In genomic region chr19:51593969-51594773, GRCh38 we compare ENCODE assay signal across 8 cellular contexts. TPM values are rescaled to one million over a fixed set of nuclear protein-coding genes. Genes with fewer than 3 reads are reported as not detected.
DNase-seq lines count a peak whose midpoint lies in the region; ATAC-seq, FAIRE-seq and TF ChIP-seq lines count a peak whose summit lies in the region.

No MANE protein-coding gene starts in this region.

- peak overlapping the region; percentile 94 for H3K4me3 Mint-ChIP-seq in WTC11

- peak overlapping the region; percentile 15; the same call in 1 of the 2 replicates for H3K27ac Mint-ChIP-seq in WTC11

- CTCF ChIA-PET in A549 (lab: Yijun Ruan, JAX) (interaction anchor here (0.9 kb wide), 1 partner anchor 173 kb away, joined by 3 read pairs; no protein-coding TSS in a partner anchor), WTC11 (lab: Charles Lee) (interaction anchor here (1.0 to 2.1 kb wide), 5 partner anchors 14 to 173 kb away, joined by 4 to 13 read pairs (median 8); no protein-coding TSS in a partner anchor)

- peaks cover 12% of the 10 kb centered on the region for H3K4me1 Mint-ChIP-seq in WTC11

- H3K4me1 ChIP-seq in A549 (0 out of 3 replicates have a peak, but pooled peaks cover 3% of the 10 kb centered on the region), small intestine (ENCODE audit: control insufficient read depth in 2 of 2, insufficient read depth in 1 of 2, low read depth in 1 of 2, low read length in 1 of 2) (peaks cover 0 to 5% of the 10 kb centered on the region in 2 donors)

- peaks cover 0 to 5% of the 10 kb centered on the region in 2 donors for H3K27me3 ChIP-seq in small intestine (ENCODE audit: control insufficient read depth in 2 of 2, insufficient read depth in 2 of 2, low read length in 2 of 2)

- WGBS in A549 (ENCODE audit: missing lambda C conversion rate) = 5% methylated on average over 57 of the region's 61 CpGs
- 0 to 2% (median 1%) methylated on average over 61 of the region's 61 CpGs for WGBS in small intestine, 3 donors

- TF ChIP-seq CTCF in A549 (IDR thresholded peaks at IDR 0.05) (no peak), WTC11 (IDR thresholded peaks at IDR 0.05) (no peak)

- peak overlapping the region; percentile 68 for H3K4me3 ChIP-seq in A549
- H3K4me3 ChIP-seq in small intestine (ENCODE audit: low read depth in 1 of 2, low read length in 2 of 2) = peak overlapping the region; percentile 33 to 60

- TF ChIP-seq POLR2A in A549 (IDR thresholded peaks at IDR 0.05; ENCODE audit: low read length) = peak; percentile 26; the same call in 1 of the 2 replicates

- H3K36me3 ChIP-seq in small intestine (ENCODE audit: control insufficient read depth in 2 of 2, insufficient read depth in 2 of 2, low read length in 2 of 2) = no peaks in the 10 kb centered on the region

- DNase-seq in A549 (ENCODE audit: low read depth in 1 of 2, low spot score in 1 of 2) (peak; percentile 96 to 98), NCI-H2196 treated with DMSO at 0.1 percent for 48 hours (lab: John Stamatoyannopoulos, UW; ENCODE audit: unreplicated experiment) (peak; percentile 91), WTC11 (ENCODE audit: low spot score) (peak; percentile 99), caudate nucleus (lab: John Stamatoyannopoulos, UW) (peak; percentile 64 to 99 (median 97)), iPS-NIHi7 (ENCODE audit: extremely low spot score) (peak; percentile 99), small intestine (peak; percentile 98)

- TF ChIP-seq EP300 in A549 (IDR thresholded peaks at IDR 0.05) = no peak

- H3K9me3 ChIP-seq in A549 = peaks cover 60% of the 10 kb centered on the region
- H3K9me3 ChIP-seq in small intestine (ENCODE audit: control insufficient read depth, low read depth) = no peaks in the 10 kb centered on the region

- ATAC-seq in A549 (peak; percentile 98 to 100), GM18873 (IDR thresholded peaks at IDR 0.05; ENCODE audit: low FRiP score, unreplicated experiment) (peak; percentile 87), HG03135 (IDR thresholded peaks at IDR 0.05; ENCODE audit: unreplicated experiment) (peak; percentile 96), WTC11 (peak; percentile 99)

- FAIRE-seq in A549 (lab: Jason Lieb, UNC) = peak; percentile 98
- no peak for FAIRE-seq in small intestine (lab: Jason Lieb, UNC)

- H3K27ac ChIP-seq in A549 = peak overlapping the region; percentile 65 to 82
- peak overlapping the region; percentile 90 for H3K27ac ChIP-seq in caudate nucleus (ENCODE audit: low read depth, low read length)
- peak overlapping the region; percentile 46 to 65 for H3K27ac ChIP-seq in small intestine (ENCODE audit: low read depth in 1 of 2, low read length in 1 of 2)

- no peaks in the 10 kb centered on the region for H3K9me3 Mint-ChIP-seq in WTC11

- POLR2A ChIA-PET in A549 (lab: Yijun Ruan, JAX) (interaction anchor here (1.5 kb wide), 1 partner anchor 23 kb away, joined by 6 read pairs; the partner anchor contains the start of gene ZNF175), WTC11 (lab: Charles Lee) (interaction anchor here (0.7 to 1.2 kb wide), 2 partner anchors 23 to 110 kb away, joined by 3 read pairs; partner anchors contain the start of gene ZNF175)

- H3K4me2 ChIP-seq in A549 = peak overlapping the region; percentile 78

- peaks cover 3% of the 10 kb centered on the region; the same call in 1 of the 2 replicates for H3K36me3 Mint-ChIP-seq in WTC11

- TF ChIP-seq RAD21 in A549 (conservative IDR thresholded peaks at IDR 0.05 in 1 of 2, IDR thresholded peaks at IDR 0.05 in 1 of 2) = no peak

- peaks cover 25% of the 10 kb centered on the region for H3K27me3 Mint-ChIP-seq in WTC11 (ENCODE audit: low read depth)

TF ChIP-seq in A549, 52 proteins besides CTCF, POLR2A, EP300 and RAD21 (continues in another document):
- TF ChIP-seq NR3C1 (IDR thresholded peaks at IDR 0.05) (no peak), HEYL (CRISPR knock-in tag; IDR thresholded peaks at IDR 0.05) (no peak), ZSCAN20 (CRISPR knock-in tag; IDR thresholded peaks at IDR 0.05) (no peak), PHF8 (IDR thresholded peaks at IDR 0.05; ENCODE audit: borderline replicate concordance, low read depth) (0 out of 2 replicates have a peak, but pooled peaks have one; percentile 70), MAX (IDR thresholded peaks at IDR 0.05) (peak; percentile 62), MAZ (IDR thresholded peaks at IDR 0.05; ENCODE audit: borderline replicate concordance, low read depth, low read length) (no peak), MYC (IDR thresholded peaks at IDR 0.05; ENCODE audit: borderline replicate concordance, low read length) (peak; percentile 33; the same call in 1 of the 2 replicates)

TF ChIP-seq in WTC11, 78 proteins besides CTCF, POLR2A, EP300 and RAD21 (continues in another document):
- TF ChIP-seq MAX (CRISPR knock-in tag; IDR thresholded peaks at IDR 0.05) = peak; percentile 60
- TF ChIP-seq TEAD1 (CRISPR knock-in tag; IDR thresholded peaks at IDR 0.05) = peak; percentile 75
- TF ChIP-seq SP1 (CRISPR knock-in tag; conservative IDR thresholded peaks at IDR 0.05) = peak; percentile 74
- TF ChIP-seq FOXK1 (CRISPR knock-in tag; IDR thresholded peaks at IDR 0.05) = peak; percentile 85
- peak; percentile 24; the same call in 1 of the 2 replicates for TF ChIP-seq GABPB1 (CRISPR knock-in tag; IDR thresholded peaks at IDR 0.05)
- no peak for TF ChIP-seq ZNF423 (CRISPR knock-in tag; IDR thresholded peaks at IDR 0.05)
- TF ChIP-seq ZNF425 (CRISPR knock-in tag; conservative IDR thresholded peaks at IDR 0.05) = no peak
- TF ChIP-seq JAZF1 (CRISPR knock-in tag; IDR thresholded peaks at IDR 0.05) = no peak
- no peak for TF ChIP-seq TEAD4 (CRISPR knock-in tag; IDR thresholded peaks at IDR 0.05)
- TF ChIP-seq E2F5 (CRISPR knock-in tag; IDR thresholded peaks at IDR 0.05) = no peak
- TF ChIP-seq ZNF219 (CRISPR knock-in tag; IDR thresholded peaks at IDR 0.05; ENCODE audit: borderline replicate concordance) = no peak
- TF ChIP-seq NFE2L1 (CRISPR knock-in tag; IDR thresholded peaks at IDR 0.05) = 0 out of 2 replicates have a peak, but pooled peaks have one; percentile 41

RNA-seq across cellular contexts. Expression of gene ZNF175, which starts 23.1 kb away (rescaled TPM):
- polyA plus RNA-seq in A549 (2011; rRNA removed) (6.4 and 7.5 TPM in 2 replicates), A549 (2017; fragmentation: RNase III; extraction: RNeasy Plus Mini Kit Qiagen cat#74134 plus additional on column Dnase treatment) (2.9 to 3.8 TPM (median 3.3 TPM) in 3 replicates), small intestine (1 to 10 TPM; 1.6 to 2.2 (median 2.1) TPM)
- polyA plus RNA-seq in A549 (2012; cell fraction: cytosol; rRNA removed) = 1.3 and 1.7 TPM in 2 replicates
- 2.2 and 3.7 TPM in 2 replicates for polyA plus RNA-seq in A549 (2012; cell fraction: nucleus; rRNA removed)
- polyA minus RNA-seq in A549 (2011; rRNA and poly(A)+ RNA removed) = 7.5 and 7.7 TPM in 2 replicates
- 10.7 to 11.2 TPM (median 10.9 TPM) in 3 replicates for total RNA-seq in WTC11 (2021)

RNA-seq across cellular contexts. Expression of gene SIGLEC5, which starts 36.0 kb away (rescaled TPM):
- polyA plus RNA-seq in A549 (2011; rRNA removed) (not detected in 2 replicates), A549 (2017; fragmentation: RNase III; extraction: RNeasy Plus Mini Kit Qiagen cat#74134 plus additional on column Dnase treatment) (not detected in 3 replicates), small intestine (not detected)
- not detected in 2 replicates for polyA plus RNA-seq in A549 (2012; cell fraction: cytosol; rRNA removed)
- not detected in 2 replicates for polyA plus RNA-seq in A549 (2012; cell fraction: nucleus; rRNA removed)
- not detected in 2 replicates for polyA minus RNA-seq in A549 (2011; rRNA and poly(A)+ RNA removed)
- 0.15 TPM in 1 of 3 replicates, not detected in the others for total RNA-seq in WTC11 (2021)

RNA-seq across cellular contexts. Expression of gene SIGLEC14, which starts 52.5 kb away (rescaled TPM):
- polyA plus RNA-seq in A549 (2011; rRNA removed) (0.03 TPM in 1 of 2 replicates, not detected in the other), A549 (2017; fragmentation: RNase III; extraction: RNeasy Plus Mini Kit Qiagen cat#74134 plus additional on column Dnase treatment) (not detected in 3 replicates), small intestine (1 to 10 TPM in 1 of 3 donors, not detected in 2; 2.3 TPM)
- 0.04 TPM in 1 of 2 replicates, not detected in the other for polyA plus RNA-seq in A549 (2012; cell fraction: cytosol; rRNA removed)
- polyA plus RNA-seq in A549 (2012; cell fraction: nucleus; rRNA removed) = 0.04 TPM in 2 replicates
- not detected in 2 replicates for polyA minus RNA-seq in A549 (2011; rRNA and poly(A)+ RNA removed)
- not detected in 3 replicates for total RNA-seq in WTC11 (2021)

Comparison
In these comparisons a context has a peak if more than half of its experiments do, and no peak if none do; other contexts are left out.
1. Peak in every context shown above with its lines: DNase-seq, ATAC-seq, H3K4me3 ChIP-seq and H3K27ac ChIP-seq.